8 cellular contexts compared by ENCODE assay signal in genomic region chr1:31762323-31762722, GRCh38. TPM values are rescaled to one million over a fixed set of nuclear protein-coding genes. Genes with fewer than 3 reads are reported as not detected.
DNase-seq lines count a peak whose midpoint lies in the region; ATAC-seq, FAIRE-seq and TF ChIP-seq lines count a peak whose summit lies in the region.

No MANE protein-coding gene starts in this region.

- H3K4me3 ChIP-seq in right atrium auricular region (peak overlapping the region; percentile 54 to 63), heart left ventricle (peak overlapping the region in 6 of 12 donors; percentile 57 to 71 (median 66)), WERI-Rb-1 (ENCODE audit: low read depth, low read length) (peak overlapping the region; percentile 67; the same call in 1 of the 2 replicates), iPS-18c (ENCODE audit: insufficient read depth, low read depth, low read length) (peak overlapping the region; percentile 66; the same call in 1 of the 2 replicates)

- DNase-seq in right atrium auricular region (ENCODE audit: low spot score) (no peak), heart left ventricle (no peak), WERI-Rb-1 (no peak), type B pancreatic cell (ENCODE audit: extremely low spot score, unreplicated experiment) (no peak), foreskin keratinocyte (no peak), D721Med (ENCODE audit: insufficient read length, low spot score) (no peak)

- 30 to 58% (median 39%) methylated on average over 4 to 7 of the region's 7 CpGs for WGBS in heart left ventricle, 4 donors

- H3K4me1 ChIP-seq in right atrium auricular region: peaks cover 0 to 41% of the 10 kb centered on the region in 2 donors
- peaks cover 2 to 42% (median 29%) of the 10 kb centered on the region in 12 donors for H3K4me1 ChIP-seq in heart left ventricle
- peaks cover 12% of the 10 kb centered on the region for H3K4me1 ChIP-seq in foreskin keratinocyte

- no peak for TF ChIP-seq POLR2A in heart left ventricle (IDR thresholded peaks at IDR 0.05)

- peaks cover 4% of the 10 kb centered on the region for H3K4me1 Mint-ChIP-seq in type B pancreatic cell (ENCODE audit: unreplicated experiment)

- ATAC-seq in heart left ventricle: no peak
- ATAC-seq in foreskin keratinocyte: no peak
- ATAC-seq in HG03045 (IDR thresholded peaks at IDR 0.05; ENCODE audit: unreplicated experiment): no peak

- H3K9me3 ChIP-seq in right atrium auricular region (no peaks in the 10 kb centered on the region), heart left ventricle (no peaks in the 10 kb centered on the region), WERI-Rb-1 (ENCODE audit: severe bottlenecking) (no peaks in the 10 kb centered on the region), iPS-18c (ENCODE audit: control insufficient read depth, insufficient read depth, low read length) (no peaks in the 10 kb centered on the region)

- intact Hi-C loops in heart left ventricle (cut with DNase I): loop anchor here in 1 of 10 donors (1.0 to 5.0 kb wide), 2 partner anchors 26 to 200 kb away; no protein-coding TSS in a partner anchor

- H3K27ac Mint-ChIP-seq in type B pancreatic cell: no peak overlapping the region

- H3K36me3 ChIP-seq in right atrium auricular region (no peaks in the 10 kb centered on the region), heart left ventricle (no peaks in the 10 kb centered on the region), WERI-Rb-1 (peaks cover under 1% of the 10 kb centered on the region; the same call in 1 of the 2 replicates)

- no peaks in the 10 kb centered on the region for H3K36me3 Mint-ChIP-seq in type B pancreatic cell

- no peak overlapping the region for H3K27ac ChIP-seq in right atrium auricular region
- H3K27ac ChIP-seq in heart left ventricle: no peak overlapping the region
- no peak overlapping the region for H3K27ac ChIP-seq in WERI-Rb-1
- no peak overlapping the region for H3K27ac ChIP-seq in foreskin keratinocyte

- H3K9me3 Mint-ChIP-seq in type B pancreatic cell: no peaks in the 10 kb centered on the region

- TF ChIP-seq CTCF in right atrium auricular region (IDR thresholded peaks at IDR 0.05) (no peak), heart left ventricle (IDR thresholded peaks at IDR 0.05) (no peak), WERI-Rb-1 (IDR thresholded peaks at IDR 0.05; ENCODE audit: low read depth, low read length) (no peak), type B pancreatic cell (conservative IDR thresholded peaks at IDR 0.05) (no peak), foreskin keratinocyte (conservative IDR thresholded peaks at IDR 0.05) (no peak), D721Med (IDR thresholded peaks at IDR 0.05; ENCODE audit: insufficient read depth, missing control alignments) (no peak)

- peak overlapping the region; percentile 72 for H3K4me3 Mint-ChIP-seq in type B pancreatic cell

- peaks cover 38% of the 10 kb centered on the region for H3K27me3 Mint-ChIP-seq in type B pancreatic cell

- H3K27me3 ChIP-seq in right atrium auricular region (no peaks in the 10 kb centered on the region), heart left ventricle (peaks cover 0 to 42% (median 10%) of the 10 kb centered on the region in 9 donors), WERI-Rb-1 (ENCODE audit: insufficient read depth, low read depth, severe bottlenecking) (no peaks in the 10 kb centered on the region), foreskin keratinocyte (peaks cover 26% of the 10 kb centered on the region)

- FAIRE-seq in D721Med (lab: Jason Lieb, UNC): no peak

RNA-seq across cellular contexts. Expression of gene ADGRB2, which starts 1.8 kb away (rescaled TPM):
- total RNA-seq in right atrium auricular region (10 to 100 TPM; 14.4 to 19.1 TPM), heart left ventricle (10 to 100 TPM in 4 of 9 donors, 1 to 10 TPM in 5; 4.7 to 18.5 (median 9.6) TPM), type B pancreatic cell (ENCODE audit: low replicate concordance) (3.2 and 14.2 TPM in 2 replicates), foreskin keratinocyte (2.5 and 2.8 TPM in 2 replicates)
- polyA plus RNA-seq in heart left ventricle (10 to 100 TPM in 1 of 2 donors, 1 to 10 TPM in 1; 1.1 to 11.5 TPM), foreskin keratinocyte (2.4 and 2.7 TPM in 2 replicates)

RNA-seq across cellular contexts. Expression of gene SPOCD1, which starts 53.5 kb away (rescaled TPM):
- under 1 TPM in 1 of 2 donors, not detected in 1; 0.43 TPM for total RNA-seq in right atrium auricular region
- total RNA-seq in heart left ventricle: 1 to 10 TPM in 1 of 9 donors, under 1 TPM in 4, not detected in 4; 0.19 to 2.9 (median 0.46) TPM
- polyA plus RNA-seq in heart left ventricle: under 1 TPM in 1 of 2 donors, not detected in 1; 0.36 TPM
- 0.52 and 1.1 TPM in 2 replicates for total RNA-seq in type B pancreatic cell (ENCODE audit: low replicate concordance)
- total RNA-seq in foreskin keratinocyte: 3.2 and 4.8 TPM in 2 replicates
- polyA plus RNA-seq in foreskin keratinocyte: 2.8 and 4.0 TPM in 2 replicates

RNA-seq across cellular contexts. Expression of gene COL16A1, which starts 58.5 kb away (rescaled TPM):
- total RNA-seq in right atrium auricular region: 10 to 100 TPM; 31.2 to 34.4 TPM
- 10 to 100 TPM; 10.1 to 24.1 (median 13.1) TPM for total RNA-seq in heart left ventricle
- polyA plus RNA-seq in heart left ventricle: 10 to 100 TPM in 1 of 2 donors, 1 to 10 TPM in 1; 7.5 to 15.8 TPM
- total RNA-seq in type B pancreatic cell (ENCODE audit: low replicate concordance): 4.6 and 53.5 TPM in 2 replicates
- 125 and 133 TPM in 2 replicates for total RNA-seq in foreskin keratinocyte
- 74.3 and 80.3 TPM in 2 replicates for polyA plus RNA-seq in foreskin keratinocyte
